In the genomic region with DNA sequence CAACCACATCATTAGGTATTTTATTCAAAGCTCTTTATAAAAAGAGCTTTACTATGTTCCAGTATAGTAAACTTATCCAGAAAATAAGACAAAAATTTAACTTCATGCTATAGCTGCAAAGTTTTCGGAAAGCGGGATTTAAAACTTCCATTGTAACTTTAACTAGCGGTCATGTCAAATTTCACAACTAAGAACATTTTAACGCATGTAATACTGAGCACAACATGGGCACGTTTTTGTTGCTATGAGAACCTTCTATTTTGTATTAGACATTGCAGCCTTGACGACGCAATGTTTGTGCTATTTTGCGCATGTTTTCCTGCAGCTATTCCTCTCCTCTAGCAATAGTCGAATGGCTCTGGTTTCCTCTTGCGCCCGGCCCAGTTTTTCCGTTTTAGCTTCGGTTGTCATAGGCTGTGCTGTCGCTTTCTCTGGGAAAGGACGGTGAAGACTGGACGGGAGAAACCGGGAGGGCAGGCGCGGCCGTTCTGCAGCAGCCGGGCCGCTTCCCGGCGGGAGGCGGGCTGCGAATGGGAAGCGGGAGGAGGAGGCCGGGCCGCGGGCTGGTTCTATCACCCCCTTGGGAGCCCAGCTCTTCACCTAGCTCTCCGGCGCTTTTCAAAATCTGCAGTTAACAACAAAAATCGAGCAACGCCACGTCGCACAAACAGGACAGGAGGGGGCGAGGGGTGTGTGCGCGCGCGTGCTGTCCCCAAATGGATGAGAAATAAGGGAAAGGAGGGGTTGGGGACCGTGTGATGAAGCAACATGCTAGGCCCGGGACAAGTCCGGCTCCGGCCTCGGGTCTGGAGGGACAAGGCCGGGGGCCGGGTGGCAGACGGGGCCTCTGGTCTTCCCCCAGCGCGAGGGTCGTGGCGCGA, we compare ENCODE assay signal across 1 cellular context.
TF ChIP-seq lines count a peak whose summit lies in the region.

No MANE protein-coding gene starts in this region.

TF ChIP-seq in K562, 482 proteins besides CTCF, POLR2A, EP300 and RAD21 (continued from another document and continues in another):
- TF ChIP-seq, protein P1, sequence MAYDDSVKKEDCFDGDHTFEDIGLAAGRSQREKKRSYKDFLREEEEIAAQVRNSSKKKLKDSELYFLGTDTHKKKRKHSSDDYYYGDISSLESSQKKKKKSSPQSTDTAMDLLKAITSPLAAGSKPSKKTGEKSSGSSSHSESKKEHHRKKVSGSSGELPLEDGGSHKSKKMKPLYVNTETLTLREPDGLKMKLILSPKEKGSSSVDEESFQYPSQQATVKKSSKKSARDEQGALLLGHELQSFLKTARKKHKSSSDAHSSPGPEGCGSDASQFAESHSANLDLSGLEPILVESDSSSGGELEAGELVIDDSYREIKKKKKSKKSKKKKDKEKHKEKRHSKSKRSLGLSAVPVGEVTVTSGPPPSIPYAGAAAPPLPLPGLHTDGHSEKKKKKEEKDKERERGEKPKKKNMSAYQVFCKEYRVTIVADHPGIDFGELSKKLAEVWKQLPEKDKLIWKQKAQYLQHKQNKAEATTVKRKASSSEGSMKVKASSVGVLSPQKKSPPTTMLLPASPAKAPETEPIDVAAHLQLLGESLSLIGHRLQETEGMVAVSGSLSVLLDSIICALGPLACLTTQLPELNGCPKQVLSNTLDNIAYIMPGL (CRISPR knock-in tag; IDR thresholded peaks at IDR 0.05), result 0 out of 2 replicates have a peak, but pooled peaks have one; percentile 45
- TF ChIP-seq KDM5B (IDR thresholded peaks at IDR 0.05; ENCODE audit: insufficient replicate concordance, low read depth, low read length) (peak; percentile 86), XRCC4 (IDR thresholded peaks at IDR 0.05; ENCODE audit: extremely low read depth, insufficient read depth, insufficient read length) (no peak), NR1H2 (CRISPR knock-in tag; IDR thresholded peaks at IDR 0.05) (peak; percentile 77; the same call in 1 of the 2 replicates), BRD4 (IDR thresholded peaks at IDR 0.05) (peak; percentile 91), ATF1 (CRISPR knock-in tag; IDR thresholded peaks at IDR 0.05) (no peak), ATF1 (tag; IDR thresholded peaks at IDR 0.05) (peak; percentile 72), HNRNPL (IDR thresholded peaks at IDR 0.05; ENCODE audit: low read depth, low read length) (peak; percentile 43; the same call in 1 of the 2 replicates), LARP7 (IDR thresholded peaks at IDR 0.05) (0 out of 2 replicates have a peak, but pooled peaks have one; percentile 61), NCOA6 (IDR thresholded peaks at IDR 0.05) (peak; percentile 72), ZKSCAN1 (IDR thresholded peaks at IDR 0.05; ENCODE audit: low read depth, low read length) (no peak), U2AF1 (optimal IDR thresholded peaks at IDR 0.05; ENCODE audit: low read depth, low read length) (peak; percentile 0), KDM1A (IDR thresholded peaks at IDR 0.05) (peak; percentile 31 to 37; a peak in 2 of 4 replicates), MCM3 (IDR thresholded peaks at IDR 0.05) (no peak), SMARCB1 (IDR thresholded peaks at IDR 0.05; ENCODE audit: insufficient read length, low read depth) (no peak), LCOR (CRISPR knock-in tag; IDR thresholded peaks at IDR 0.05) (peak; percentile 14; the same call in 1 of the 2 replicates), ZNF224 (CRISPR knock-in tag; IDR thresholded peaks at IDR 0.05) (no peak), ZNF311 (CRISPR knock-in tag; IDR thresholded peaks at IDR 0.05) (no peak), CTBP1 (IDR thresholded peaks at IDR 0.05; ENCODE audit: borderline replicate concordance) (peak; percentile 66; the same call in 1 of the 2 replicates), KAT7 (CRISPR knock-in tag; IDR thresholded peaks at IDR 0.05; ENCODE audit: borderline replicate concordance) (peak; percentile 90; the same call in 1 of the 2 replicates), MAZ (CRISPR knock-in tag; conservative IDR thresholded peaks at IDR 0.05 in 1 of 2, IDR thresholded peaks at IDR 0.05 in 1 of 2) (peak; percentile 91 to 93; a peak in 3 of 4 replicates), MTA3 (IDR thresholded peaks at IDR 0.05; ENCODE audit: borderline replicate concordance) (peak; percentile 79), GABPA (tag; conservative IDR thresholded peaks at IDR 0.05; ENCODE audit: low read depth) (peak; percentile 33; the same call in 1 of the 2 replicates), ZNF23 (CRISPR knock-in tag; IDR thresholded peaks at IDR 0.05) (no peak), ZNF785 (CRISPR knock-in tag; IDR thresholded peaks at IDR 0.05) (no peak), TCF3 (CRISPR knock-in tag; IDR thresholded peaks at IDR 0.05) (no peak), ZNF584 (CRISPR knock-in tag; IDR thresholded peaks at IDR 0.05; ENCODE audit: low read depth) (0 out of 2 replicates have a peak, but pooled peaks have one; percentile 12)
- TF ChIP-seq, protein P2, sequence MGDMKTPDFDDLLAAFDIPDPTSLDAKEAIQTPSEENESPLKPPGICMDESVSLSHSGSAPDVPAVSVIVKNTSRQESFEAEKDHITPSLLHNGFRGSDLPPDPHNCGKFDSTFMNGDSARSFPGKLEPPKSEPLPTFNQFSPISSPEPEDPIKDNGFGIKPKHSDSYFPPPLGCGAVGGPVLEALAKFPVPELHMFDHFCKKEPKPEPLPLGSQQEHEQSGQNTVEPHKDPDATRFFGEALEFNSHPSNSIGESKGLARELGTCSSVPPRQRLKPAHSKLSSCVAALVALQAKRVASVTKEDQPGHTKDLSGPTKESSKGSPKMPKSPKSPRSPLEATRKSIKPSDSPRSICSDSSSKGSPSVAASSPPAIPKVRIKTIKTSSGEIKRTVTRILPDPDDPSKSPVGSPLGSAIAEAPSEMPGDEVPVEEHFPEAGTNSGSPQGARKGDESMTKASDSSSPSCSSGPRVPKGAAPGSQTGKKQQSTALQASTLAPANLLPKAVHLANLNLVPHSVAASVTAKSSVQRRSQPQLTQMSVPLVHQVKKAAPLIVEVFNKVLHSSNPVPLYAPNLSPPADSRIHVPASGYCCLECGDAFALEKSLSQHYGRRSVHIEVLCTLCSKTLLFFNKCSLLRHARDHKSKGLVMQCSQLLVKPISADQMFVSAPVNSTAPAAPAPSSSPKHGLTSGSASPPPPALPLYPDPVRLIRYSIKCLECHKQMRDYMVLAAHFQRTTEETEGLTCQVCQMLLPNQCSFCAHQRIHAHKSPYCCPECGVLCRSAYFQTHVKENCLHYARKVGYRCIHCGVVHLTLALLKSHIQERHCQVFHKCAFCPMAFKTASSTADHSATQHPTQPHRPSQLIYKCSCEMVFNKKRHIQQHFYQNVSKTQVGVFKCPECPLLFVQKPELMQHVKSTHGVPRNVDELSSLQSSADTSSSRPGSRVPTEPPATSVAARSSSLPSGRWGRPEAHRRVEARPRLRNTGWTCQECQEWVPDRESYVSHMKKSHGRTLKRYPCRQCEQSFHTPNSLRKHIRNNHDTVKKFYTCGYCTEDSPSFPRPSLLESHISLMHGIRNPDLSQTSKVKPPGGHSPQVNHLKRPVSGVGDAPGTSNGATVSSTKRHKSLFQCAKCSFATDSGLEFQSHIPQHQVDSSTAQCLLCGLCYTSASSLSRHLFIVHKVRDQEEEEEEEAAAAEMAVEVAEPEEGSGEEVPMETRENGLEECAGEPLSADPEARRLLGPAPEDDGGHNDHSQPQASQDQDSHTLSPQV (IDR thresholded peaks at IDR 0.05), result 0 out of 2 replicates have a peak, but pooled peaks have one; percentile 47
- TF ChIP-seq, protein P3, sequence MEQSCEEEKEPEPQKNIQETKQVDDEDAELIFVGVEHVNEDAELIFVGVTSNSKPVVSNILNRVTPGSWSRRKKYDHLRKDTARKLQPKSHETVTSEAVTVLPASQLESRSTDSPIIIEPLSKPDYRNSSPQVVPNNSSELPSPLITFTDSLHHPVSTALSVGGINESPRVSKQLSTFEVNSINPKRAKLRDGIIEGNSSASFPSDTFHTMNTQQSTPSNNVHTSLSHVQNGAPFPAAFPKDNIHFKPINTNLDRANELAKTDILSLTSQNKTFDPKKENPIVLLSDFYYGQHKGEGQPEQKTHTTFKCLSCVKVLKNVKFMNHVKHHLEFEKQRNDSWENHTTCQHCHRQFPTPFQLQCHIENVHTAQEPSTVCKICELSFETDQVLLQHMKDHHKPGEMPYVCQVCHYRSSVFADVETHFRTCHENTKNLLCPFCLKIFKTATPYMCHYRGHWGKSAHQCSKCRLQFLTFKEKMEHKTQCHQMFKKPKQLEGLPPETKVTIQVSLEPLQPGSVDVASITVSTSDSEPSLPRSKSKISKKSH (CRISPR knock-in tag; IDR thresholded peaks at IDR 0.05), result no peak
- TF ChIP-seq, protein P4, sequence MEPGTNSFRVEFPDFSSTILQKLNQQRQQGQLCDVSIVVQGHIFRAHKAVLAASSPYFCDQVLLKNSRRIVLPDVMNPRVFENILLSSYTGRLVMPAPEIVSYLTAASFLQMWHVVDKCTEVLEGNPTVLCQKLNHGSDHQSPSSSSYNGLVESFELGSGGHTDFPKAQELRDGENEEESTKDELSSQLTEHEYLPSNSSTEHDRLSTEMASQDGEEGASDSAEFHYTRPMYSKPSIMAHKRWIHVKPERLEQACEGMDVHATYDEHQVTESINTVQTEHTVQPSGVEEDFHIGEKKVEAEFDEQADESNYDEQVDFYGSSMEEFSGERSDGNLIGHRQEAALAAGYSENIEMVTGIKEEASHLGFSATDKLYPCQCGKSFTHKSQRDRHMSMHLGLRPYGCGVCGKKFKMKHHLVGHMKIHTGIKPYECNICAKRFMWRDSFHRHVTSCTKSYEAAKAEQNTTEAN (CRISPR knock-in tag; IDR thresholded peaks at IDR 0.05), result 0 out of 2 replicates have a peak, but pooled peaks have one; percentile 23
- TF ChIP-seq, protein P5, sequence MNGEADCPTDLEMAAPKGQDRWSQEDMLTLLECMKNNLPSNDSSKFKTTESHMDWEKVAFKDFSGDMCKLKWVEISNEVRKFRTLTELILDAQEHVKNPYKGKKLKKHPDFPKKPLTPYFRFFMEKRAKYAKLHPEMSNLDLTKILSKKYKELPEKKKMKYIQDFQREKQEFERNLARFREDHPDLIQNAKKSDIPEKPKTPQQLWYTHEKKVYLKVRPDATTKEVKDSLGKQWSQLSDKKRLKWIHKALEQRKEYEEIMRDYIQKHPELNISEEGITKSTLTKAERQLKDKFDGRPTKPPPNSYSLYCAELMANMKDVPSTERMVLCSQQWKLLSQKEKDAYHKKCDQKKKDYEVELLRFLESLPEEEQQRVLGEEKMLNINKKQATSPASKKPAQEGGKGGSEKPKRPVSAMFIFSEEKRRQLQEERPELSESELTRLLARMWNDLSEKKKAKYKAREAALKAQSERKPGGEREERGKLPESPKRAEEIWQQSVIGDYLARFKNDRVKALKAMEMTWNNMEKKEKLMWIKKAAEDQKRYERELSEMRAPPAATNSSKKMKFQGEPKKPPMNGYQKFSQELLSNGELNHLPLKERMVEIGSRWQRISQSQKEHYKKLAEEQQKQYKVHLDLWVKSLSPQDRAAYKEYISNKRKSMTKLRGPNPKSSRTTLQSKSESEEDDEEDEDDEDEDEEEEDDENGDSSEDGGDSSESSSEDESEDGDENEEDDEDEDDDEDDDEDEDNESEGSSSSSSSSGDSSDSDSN (IDR thresholded peaks at IDR 0.05; ENCODE audit: borderline replicate concordance in 1 of 2, low read depth in 2 of 2, low read length in 2 of 2), result peak; percentile 62 to 93; a peak in 3 of 4 replicates
- TF ChIP-seq, protein P6, sequence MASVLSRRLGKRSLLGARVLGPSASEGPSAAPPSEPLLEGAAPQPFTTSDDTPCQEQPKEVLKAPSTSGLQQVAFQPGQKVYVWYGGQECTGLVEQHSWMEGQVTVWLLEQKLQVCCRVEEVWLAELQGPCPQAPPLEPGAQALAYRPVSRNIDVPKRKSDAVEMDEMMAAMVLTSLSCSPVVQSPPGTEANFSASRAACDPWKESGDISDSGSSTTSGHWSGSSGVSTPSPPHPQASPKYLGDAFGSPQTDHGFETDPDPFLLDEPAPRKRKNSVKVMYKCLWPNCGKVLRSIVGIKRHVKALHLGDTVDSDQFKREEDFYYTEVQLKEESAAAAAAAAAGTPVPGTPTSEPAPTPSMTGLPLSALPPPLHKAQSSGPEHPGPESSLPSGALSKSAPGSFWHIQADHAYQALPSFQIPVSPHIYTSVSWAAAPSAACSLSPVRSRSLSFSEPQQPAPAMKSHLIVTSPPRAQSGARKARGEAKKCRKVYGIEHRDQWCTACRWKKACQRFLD (CRISPR knock-in tag; IDR thresholded peaks at IDR 0.05), result peak; percentile 27; the same call in 1 of the 2 replicates
- TF ChIP-seq, protein P7, sequence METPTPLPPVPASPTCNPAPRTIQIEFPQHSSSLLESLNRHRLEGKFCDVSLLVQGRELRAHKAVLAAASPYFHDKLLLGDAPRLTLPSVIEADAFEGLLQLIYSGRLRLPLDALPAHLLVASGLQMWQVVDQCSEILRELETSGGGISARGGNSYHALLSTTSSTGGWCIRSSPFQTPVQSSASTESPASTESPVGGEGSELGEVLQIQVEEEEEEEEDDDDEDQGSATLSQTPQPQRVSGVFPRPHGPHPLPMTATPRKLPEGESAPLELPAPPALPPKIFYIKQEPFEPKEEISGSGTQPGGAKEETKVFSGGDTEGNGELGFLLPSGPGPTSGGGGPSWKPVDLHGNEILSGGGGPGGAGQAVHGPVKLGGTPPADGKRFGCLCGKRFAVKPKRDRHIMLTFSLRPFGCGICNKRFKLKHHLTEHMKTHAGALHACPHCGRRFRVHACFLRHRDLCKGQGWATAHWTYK (CRISPR knock-in tag; IDR thresholded peaks at IDR 0.05), result 0 out of 2 replicates have a peak, but pooled peaks have one; percentile 62
- TF ChIP-seq, protein P8, sequence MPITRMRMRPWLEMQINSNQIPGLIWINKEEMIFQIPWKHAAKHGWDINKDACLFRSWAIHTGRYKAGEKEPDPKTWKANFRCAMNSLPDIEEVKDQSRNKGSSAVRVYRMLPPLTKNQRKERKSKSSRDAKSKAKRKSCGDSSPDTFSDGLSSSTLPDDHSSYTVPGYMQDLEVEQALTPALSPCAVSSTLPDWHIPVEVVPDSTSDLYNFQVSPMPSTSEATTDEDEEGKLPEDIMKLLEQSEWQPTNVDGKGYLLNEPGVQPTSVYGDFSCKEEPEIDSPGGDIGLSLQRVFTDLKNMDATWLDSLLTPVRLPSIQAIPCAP (CRISPR knock-in tag; IDR thresholded peaks at IDR 0.05; ENCODE audit: borderline replicate concordance), result peak; percentile 34; the same call in 1 of the 2 replicates
- TF ChIP-seq, protein P9, sequence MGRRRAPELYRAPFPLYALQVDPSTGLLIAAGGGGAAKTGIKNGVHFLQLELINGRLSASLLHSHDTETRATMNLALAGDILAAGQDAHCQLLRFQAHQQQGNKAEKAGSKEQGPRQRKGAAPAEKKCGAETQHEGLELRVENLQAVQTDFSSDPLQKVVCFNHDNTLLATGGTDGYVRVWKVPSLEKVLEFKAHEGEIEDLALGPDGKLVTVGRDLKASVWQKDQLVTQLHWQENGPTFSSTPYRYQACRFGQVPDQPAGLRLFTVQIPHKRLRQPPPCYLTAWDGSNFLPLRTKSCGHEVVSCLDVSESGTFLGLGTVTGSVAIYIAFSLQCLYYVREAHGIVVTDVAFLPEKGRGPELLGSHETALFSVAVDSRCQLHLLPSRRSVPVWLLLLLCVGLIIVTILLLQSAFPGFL (CRISPR knock-in tag; IDR thresholded peaks at IDR 0.05), result no peak
